ENCODE assay signal across 12 cellular contexts in the genomic region with DNA sequence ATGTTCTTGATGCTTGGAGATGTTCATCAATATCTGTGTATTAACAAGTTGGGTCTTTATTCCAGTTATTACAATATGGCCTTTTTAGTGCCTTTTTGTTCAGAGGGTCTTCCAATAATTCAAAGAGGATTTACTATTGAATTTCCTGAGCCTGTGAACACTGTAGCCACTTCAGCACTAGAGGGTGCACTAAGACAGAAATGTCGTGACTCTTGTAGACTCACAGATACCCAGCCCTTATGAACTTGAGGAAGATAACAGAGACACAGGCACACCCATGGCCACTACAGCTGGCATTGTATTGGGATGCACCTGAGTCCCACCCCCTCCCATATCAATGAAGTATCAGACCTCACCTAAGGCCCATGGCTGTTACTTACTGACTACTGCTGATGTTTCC. TPM values are rescaled to one million over a fixed set of nuclear protein-coding genes. Genes with fewer than 3 reads are reported as not detected.
DNase-seq lines count a peak whose midpoint lies in the region; ATAC-seq, FAIRE-seq and TF ChIP-seq lines count a peak whose summit lies in the region.
"Had no signal": no experiment of that assay in that cellular context is flagged by ENCODE, and none has a peak within 500 bp of the region (broad histone marks: within the 10 kb centered on the region; RNA-seq: fewer than 3 reads in every experiment).

No MANE protein-coding gene starts in this region.

- CTCF ChIA-PET in T-cell (lab: Charles Lee): no interaction called here

- no peaks in the 10 kb centered on the region for H3K27me3 ChIP-seq in NT2/D1 (ENCODE audit: insufficient read depth, insufficient read length)
- no peaks in the 10 kb centered on the region for H3K27me3 ChIP-seq in hepatocyte
- no peaks in the 10 kb centered on the region for H3K27me3 ChIP-seq in adrenal gland
- H3K27me3 ChIP-seq: SJSA1 had no signal

- H3K4me1 ChIP-seq in NT2/D1 (ENCODE audit: insufficient read depth, insufficient read length) (no peaks in the 10 kb centered on the region), hepatocyte (ENCODE audit: insufficient read depth) (no peaks in the 10 kb centered on the region), adrenal gland (replicated peaks in 1 of 2) (no peaks in the 10 kb centered on the region)
- H3K4me1 ChIP-seq: SJSA1 had no signal

- 38% methylated on average over 1 of the region's 1 CpG for WGBS in hepatocyte (ENCODE audit: low lambda C conversion rate, missing lambda C conversion rate)
- WGBS in adrenal gland, 4 donors: 0 to 33% (median 21%) methylated on average over 1 of the region's 1 CpG

- intact Hi-C loops in adrenal gland (cut with DNase I): no loop called here

- POLR2A ChIA-PET in T-cell (lab: Charles Lee): no interaction called here

- no peak overlapping the region for H3K9ac ChIP-seq in NT2/D1 (ENCODE audit: insufficient read length, low read depth)

- peaks cover 0 to 14% of the 10 kb centered on the region in 2 donors for H3K27me3 Mint-ChIP-seq in T-cell
- H3K27me3 Mint-ChIP-seq: memory B cell had no signal

- no peaks in the 10 kb centered on the region for H3K9me2 ChIP-seq in hepatocyte (replicated peaks; ENCODE audit: insufficient read depth)

- H3K4me1 Mint-ChIP-seq in T-cell: no peaks in the 10 kb centered on the region
- H3K4me1 Mint-ChIP-seq: memory B cell had no signal

- H3K27ac ChIP-seq in hepatocyte: no peak overlapping the region
- no peak overlapping the region for H3K27ac ChIP-seq in adrenal gland
- H3K27ac ChIP-seq: SJSA1 had no signal

- H3K9me3 ChIP-seq in NT2/D1 (ENCODE audit: insufficient read depth, low read length) (no peaks in the 10 kb centered on the region), hepatocyte (ENCODE audit: low read depth) (no peaks in the 10 kb centered on the region), adrenal gland (replicated peaks in 1 of 3) (no peaks in the 10 kb centered on the region)
- H3K9me3 ChIP-seq: SJSA1 had no signal

- no peaks in the 10 kb centered on the region for H3K36me3 Mint-ChIP-seq in T-cell
- H3K36me3 Mint-ChIP-seq: memory B cell had no signal

- H3K27ac Mint-ChIP-seq in T-cell: no peak overlapping the region
- H3K27ac Mint-ChIP-seq: activated T-cell treated with anti-CD3 and anti-CD28 coated beads, Interleukin-2, amount 50 U/mL, for 24 hours; memory B cell had no signal

- FAIRE-seq in A204.1 (lab: Jason Lieb, UNC): peak; percentile 40

- ATAC-seq in HG02870 (IDR thresholded peaks at IDR 0.05; ENCODE audit: unreplicated experiment): peak; percentile 51
- no peak for ATAC-seq in T-cell (replicated peaks in 1 of 4)

- TF ChIP-seq CTCF in hepatocyte (IDR thresholded peaks at IDR 0.05; ENCODE audit: poor library complexity): peak; percentile 47
- TF ChIP-seq CTCF in adrenal gland (IDR thresholded peaks at IDR 0.05): peak in 1 of 6 experiments; percentile 8

- DNase-seq in NT2/D1 (ENCODE audit: low read depth, low spot score) (peak; percentile 11), hepatocyte (ENCODE audit: low spot score) (peak; percentile 22), T-cell (no peak), medulla oblongata (ENCODE audit: extremely low spot score) (no peak), adrenal gland (no peak)
- DNase-seq in activated CD8-positive, alpha-beta memory T cell treated with anti-CD3 and anti-CD28 coated beads, Interleukin-2, amount 50 U/mL, for 4 hours: no peak
- DNase-seq: activated T-cell treated with anti-CD3 and anti-CD28 coated beads, Interleukin-2, amount 50 U/mL, for 24 hours; effector CD8-positive, alpha-beta T cell had no signal

- H3K4me3 ChIP-seq in NT2/D1 (ENCODE audit: insufficient read length, low read depth) (no peak overlapping the region), hepatocyte (no peak overlapping the region), adrenal gland (no peak overlapping the region)
- H3K4me3 ChIP-seq: SJSA1 had no signal

- no peak for TF ChIP-seq POLR2A in adrenal gland (IDR thresholded peaks at IDR 0.05)

- no peak overlapping the region for H3K4me3 Mint-ChIP-seq in T-cell
- H3K4me3 Mint-ChIP-seq: activated T-cell treated with anti-CD3 and anti-CD28 coated beads, Interleukin-2, amount 50 U/mL, for 24 hours; memory B cell had no signal

- H4K20me1 ChIP-seq in hepatocyte (ENCODE audit: insufficient read depth, poor library complexity, severe bottlenecking): no peaks in the 10 kb centered on the region

- H3K36me3 ChIP-seq in NT2/D1 (ENCODE audit: insufficient read depth, insufficient read length, low read length) (no peaks in the 10 kb centered on the region), hepatocyte (replicated peaks; ENCODE audit: insufficient read depth, low read depth) (no peaks in the 10 kb centered on the region), adrenal gland (replicated peaks in 1 of 2) (no peaks in the 10 kb centered on the region)
- H3K36me3 ChIP-seq: SJSA1 had no signal

- H3K79me2 ChIP-seq in hepatocyte: no peaks in the 10 kb centered on the region

- H3K4me2 ChIP-seq in hepatocyte: no peak overlapping the region

- H3K9me3 Mint-ChIP-seq in T-cell: no peaks in the 10 kb centered on the region
- H3K9me3 Mint-ChIP-seq: activated T-cell treated with anti-CD3 and anti-CD28 coated beads, Interleukin-2, amount 50 U/mL, for 24 hours had no signal

- no peak overlapping the region for H2AFZ ChIP-seq in hepatocyte

RNA-seq across cellular contexts. Expression of a gene that starts 54.4 kb away (rescaled TPM):
- total RNA-seq in hepatocyte: not detected in 2 replicates
- polyA plus RNA-seq in hepatocyte: not detected in 2 replicates
- total RNA-seq in T-cell: not detected
- not detected for total RNA-seq in adrenal gland
- not detected for polyA plus RNA-seq in adrenal gland
- total RNA-seq: SJSA1 had no signal

Comparison
In these comparisons a context has a peak if more than half of its experiments do, and no peak if none do; other contexts are left out.
1. DNase-seq: peak in NT2/D1 (single experiment) and hepatocyte (single experiment); none in T-cell (0 of 34), activated CD8-positive, alpha-beta memory T cell treated with anti-CD3 and anti-CD28 coated beads, Interleukin-2, amount 50 U/mL, for 4 hours (single experiment), medulla oblongata (single experiment) and adrenal gland (0 of 7).